Comparison of ENCODE assay signal across 28 cellular contexts in the genomic region with DNA sequence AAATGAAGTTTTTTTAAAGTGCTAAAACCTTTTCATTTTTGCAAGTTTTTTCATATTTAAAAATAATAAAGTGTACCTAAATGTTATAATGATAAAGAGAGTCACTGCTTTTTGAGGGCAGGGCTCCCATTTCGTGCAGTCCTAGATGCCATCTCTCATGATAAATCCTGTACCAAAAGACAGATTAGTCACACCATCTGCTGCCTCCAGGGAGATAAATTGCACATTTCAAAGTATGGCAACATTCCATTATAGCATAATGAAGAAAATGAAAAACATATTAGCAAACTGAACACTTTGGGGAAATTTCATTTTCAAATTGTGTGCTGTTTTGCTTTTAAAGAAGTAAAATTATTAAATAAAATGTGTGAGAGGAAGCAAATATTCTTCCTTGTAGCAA.
A peak's percentile ranks its signal among the peaks of the same experiment; 100 is the strongest.
DNase-seq lines count a peak whose midpoint lies in the region; ATAC-seq and TF ChIP-seq lines count a peak whose summit lies in the region.
"Had no signal": no experiment of that assay in that cellular context is flagged by ENCODE, and none has a peak within 500 bp of the region (broad histone marks: within the 10 kb centered on the region; RNA-seq: fewer than 3 reads in every experiment).

No MANE protein-coding gene starts in this region.

- peaks cover 12% of the 10 kb centered on the region for H3K27me3 Mint-ChIP-seq in GM23338 (ENCODE audit: insufficient read depth, low read depth, poor library complexity)
- H3K27me3 Mint-ChIP-seq in activated CD8-positive, alpha-beta T cell treated with anti-CD3 and anti-CD28 coated beads, Interleukin-2, amount 10 ng/mL, durations not matched to agents 7 days and 5 days (ENCODE audit: low read depth), result no peaks in the 10 kb centered on the region
- H3K27me3 Mint-ChIP-seq: naive B cell had no signal

- H3K36me3 ChIP-seq in GM23338 (ENCODE audit: insufficient read depth) (no peaks in the 10 kb centered on the region), iPS DF 6.9 (ENCODE audit: control insufficient read depth, insufficient read depth, low read length) (no peaks in the 10 kb centered on the region; the same call in 1 of the 2 replicates), right lobe of liver (no peaks in the 10 kb centered on the region)
- H3K36me3 ChIP-seq: BLaER1 treated with 17β-estradiol and CSF1 and Interleukin-3, amounts not matched to agents 10 nM and 100 nM; breast epithelium; heart left ventricle; left lung; SJSA1 had no signal

- no peak for ATAC-seq in GM23338
- ATAC-seq in activated CD8-positive, alpha-beta T cell treated with anti-CD3 and anti-CD28 coated beads, Interleukin-2, amount 10 ng/mL, durations not matched to agents 7 days and 5 days, result no peak
- ATAC-seq in right lobe of liver, result no peak
- ATAC-seq: activated T-cell treated with anti-CD3 and anti-CD28 coated beads, Interleukin-2, amount 50 U/mL, for 4 hours; K562; left lung had no signal

- peaks cover 12% of the 10 kb centered on the region for H3K9me3 Mint-ChIP-seq in GM23338
- H3K9me3 Mint-ChIP-seq in activated CD8-positive, alpha-beta T cell treated with anti-CD3 and anti-CD28 coated beads, Interleukin-2, amount 10 ng/mL, durations not matched to agents 7 days and 5 days (ENCODE audit: insufficient read depth), result no peaks in the 10 kb centered on the region
- H3K9me3 Mint-ChIP-seq: activated T-cell treated with anti-CD3 and anti-CD28 coated beads, Interleukin-2, amount 50 U/mL, for 4 hours; HFFc6; naive B cell; stimulated activated effector memory CD8-positive, alpha-beta T cell treated with anti-CD3 and anti-CD28 coated beads, Interleukin-12 subunit alpha, Interleukin-12 subunit beta, amount 100 ng/mL, for 72 hours had no signal

- no peaks in the 10 kb centered on the region for H3F3A ChIP-seq in GM23338 (replicated peaks; ENCODE audit: low read depth)

- CTCF ChIA-PET in activated CD8-positive, alpha-beta T cell treated with anti-CD3 and anti-CD28 coated beads, Interleukin-2, amount 10 ng/mL, durations not matched to agents 7 days and 5 days (lab: Charles Lee), result no interaction called here

- intact Hi-C loops in right lobe of liver (cut with DNase I), result no loop called here

- TF ChIP-seq POLR2A in right lobe of liver (IDR thresholded peaks at IDR 0.05), result no peak

- peaks cover 52% of the 10 kb centered on the region for H3K79me2 ChIP-seq in GM23338 (replicated peaks; ENCODE audit: insufficient read depth)

- H4K20me1 ChIP-seq in GM23338 (replicated peaks; ENCODE audit: insufficient read depth), result no peaks in the 10 kb centered on the region
- H4K20me1 ChIP-seq: BLaER1 treated with 17β-estradiol and CSF1 and Interleukin-3, amounts not matched to agents 10 nM and 100 nM had no signal

- H3K4me3 ChIP-seq in AG09309 (ENCODE audit: control insufficient read depth, low read depth, low read length) (no peak overlapping the region), GM23338 (peak overlapping the region; percentile 53), iPS DF 6.9 (ENCODE audit: low read length) (peak overlapping the region; percentile 65; the same call in 1 of the 2 replicates), right lobe of liver (no peak overlapping the region)
- H3K4me3 ChIP-seq: A549; BLaER1 treated with 17β-estradiol and CSF1 and Interleukin-3, amounts not matched to agents 10 nM and 100 nM; breast epithelium; heart left ventricle; K562; left lung; SJSA1 had no signal

- no peaks in the 10 kb centered on the region for H3K9me2 ChIP-seq in GM23338 (ENCODE audit: insufficient read depth)

- peak overlapping the region; percentile 80 for H3K27ac Mint-ChIP-seq in GM23338
- no peak overlapping the region for H3K27ac Mint-ChIP-seq in activated CD8-positive, alpha-beta T cell treated with anti-CD3 and anti-CD28 coated beads, Interleukin-2, amount 10 ng/mL, durations not matched to agents 7 days and 5 days
- H3K27ac Mint-ChIP-seq: HFFc6; naive B cell; stimulated activated effector memory CD8-positive, alpha-beta T cell treated with anti-CD3 and anti-CD28 coated beads, Interleukin-12 subunit alpha, Interleukin-12 subunit beta, amount 100 ng/mL, for 72 hours had no signal

- H2AFZ ChIP-seq in GM23338, result no peak overlapping the region

- peaks cover 56% of the 10 kb centered on the region for H3K4me1 Mint-ChIP-seq in GM23338
- H3K4me1 Mint-ChIP-seq in activated CD8-positive, alpha-beta T cell treated with anti-CD3 and anti-CD28 coated beads, Interleukin-2, amount 10 ng/mL, durations not matched to agents 7 days and 5 days (ENCODE audit: low read depth), result no peaks in the 10 kb centered on the region
- H3K4me1 Mint-ChIP-seq: naive B cell; stimulated activated effector memory CD8-positive, alpha-beta T cell treated with anti-CD3 and anti-CD28 coated beads, Interleukin-12 subunit alpha, Interleukin-12 subunit beta, amount 100 ng/mL, for 72 hours had no signal

- peaks cover 32% of the 10 kb centered on the region for H3K4me1 ChIP-seq in GM23338 (ENCODE audit: insufficient read depth)
- peaks cover 4% of the 10 kb centered on the region; the same call in 1 of the 2 replicates for H3K4me1 ChIP-seq in iPS DF 6.9 (ENCODE audit: control insufficient read depth, insufficient read depth, low read length)
- H3K4me1 ChIP-seq in right lobe of liver, result no peaks in the 10 kb centered on the region
- H3K4me1 ChIP-seq: A549, left lung, SJSA1 had no signal

- H3K36me3 Mint-ChIP-seq in GM23338 (ENCODE audit: low read depth), result peaks cover 56% of the 10 kb centered on the region
- H3K36me3 Mint-ChIP-seq in activated CD8-positive, alpha-beta T cell treated with anti-CD3 and anti-CD28 coated beads, Interleukin-2, amount 10 ng/mL, durations not matched to agents 7 days and 5 days (ENCODE audit: low read depth), result no peaks in the 10 kb centered on the region
- H3K36me3 Mint-ChIP-seq: stimulated activated effector memory CD8-positive, alpha-beta T cell treated with anti-CD3 and anti-CD28 coated beads, Interleukin-12 subunit alpha, Interleukin-12 subunit beta, amount 100 ng/mL, for 72 hours had no signal

- peak overlapping the region; percentile 87 for H3K27ac ChIP-seq in GM23338 (ENCODE audit: low read depth)
- no peak overlapping the region for H3K27ac ChIP-seq in iPS DF 6.9 (ENCODE audit: low read length)
- H3K27ac ChIP-seq in right lobe of liver, result no peak overlapping the region
- H3K27ac ChIP-seq: A549; BLaER1 treated with 17β-estradiol and CSF1 and Interleukin-3, amounts not matched to agents 10 nM and 100 nM; left lung; SJSA1 had no signal

- TF ChIP-seq CTCF in AG09309 (IDR thresholded peaks at IDR 0.05; ENCODE audit: control insufficient read depth, insufficient read depth, low read depth, low read length, missing control alignments) (no peak), GM23338 (conservative IDR thresholded peaks at IDR 0.05; ENCODE audit: low read depth in 2 of 2) (no peak), right lobe of liver (IDR thresholded peaks at IDR 0.05) (no peak)

- peak overlapping the region; percentile 81 for H3K4me2 ChIP-seq in GM23338
- H3K4me2 ChIP-seq: A549; BLaER1 treated with 17β-estradiol and CSF1 and Interleukin-3, amounts not matched to agents 10 nM and 100 nM had no signal

- H3K27me3 ChIP-seq in GM23338 (ENCODE audit: insufficient read depth) (no peaks in the 10 kb centered on the region), iPS DF 6.9 (ENCODE audit: control insufficient read depth, insufficient read depth, low read length) (no peaks in the 10 kb centered on the region), right lobe of liver (no peaks in the 10 kb centered on the region)
- H3K27me3 ChIP-seq: BLaER1 treated with 17β-estradiol and CSF1 and Interleukin-3, amounts not matched to agents 10 nM and 100 nM; breast epithelium; heart left ventricle; left lung; SJSA1 had no signal

- peak; percentile 5 for DNase-seq in AG09309 (ENCODE audit: low read depth)
- DNase-seq in GM23338 (ENCODE audit: low spot score), result no peak
- peak; percentile 23 for DNase-seq in cerebellar cortex (ENCODE audit: low spot score)
- no peak for DNase-seq in iPS DF 6.9 (ENCODE audit: low read depth, low spot score)
- DNase-seq in activated T-cell treated with anti-CD3 and anti-CD28 coated beads for 4 hours, result no peak
- no peak for DNase-seq in NCI-H2029 (lab: John Stamatoyannopoulos, UW)
- no peak for DNase-seq in activated CD8-positive, alpha-beta T cell treated with anti-CD3 and anti-CD28 coated beads, Interleukin-2, amount 10 ng/mL, durations not matched to agents 7 days and 5 days
- DNase-seq in right lobe of liver, result no peak
- DNase-seq: activated CD8-positive, alpha-beta memory T cell treated with anti-CD3 and anti-CD28 coated beads for 24 hours; activated naive CD4-positive, alpha-beta T cell; activated T-cell treated with anti-CD3 and anti-CD28 coated beads, Interleukin-2, amount 50 U/mL, for 4 hours; amygdala; Caco-2; cortex of kidney; DND-41; HFFc6; left lung; MM.1S; naive B cell; NCI-H1436 treated with DMSO at 0.1 percent for 48 hours; occipital lobe had no signal

- POLR2A ChIA-PET in activated CD8-positive, alpha-beta T cell treated with anti-CD3 and anti-CD28 coated beads, Interleukin-2, amount 10 ng/mL, durations not matched to agents 7 days and 5 days (lab: Charles Lee), result no interaction called here

- H3K4me3 Mint-ChIP-seq in GM23338, result peak overlapping the region; percentile 92
- no peak overlapping the region for H3K4me3 Mint-ChIP-seq in activated CD8-positive, alpha-beta T cell treated with anti-CD3 and anti-CD28 coated beads, Interleukin-2, amount 10 ng/mL, durations not matched to agents 7 days and 5 days
- H3K4me3 Mint-ChIP-seq: activated T-cell treated with anti-CD3 and anti-CD28 coated beads, Interleukin-2, amount 50 U/mL, for 4 hours; HFFc6; naive B cell; stimulated activated effector memory CD8-positive, alpha-beta T cell treated with anti-CD3 and anti-CD28 coated beads, Interleukin-12 subunit alpha, Interleukin-12 subunit beta, amount 100 ng/mL, for 72 hours had no signal

- WGBS in iPS DF 6.9 (ENCODE audit: insufficient coverage, insufficient read length), result no CpG with 5 or more reads among the region's 1 CpG
- WGBS in right lobe of liver (ENCODE audit: insufficient coverage, low coverage, low lambda C conversion rate, missing lambda C conversion rate), result 80% methylated on average over 1 of the region's 1 CpG

- H3K9me3 ChIP-seq in iPS DF 6.9 (ENCODE audit: control insufficient read depth, insufficient read depth, low read length) (no peaks in the 10 kb centered on the region), right lobe of liver (no peaks in the 10 kb centered on the region)
- H3K9me3 ChIP-seq: A549; BLaER1 treated with 17β-estradiol and CSF1 and Interleukin-3, amounts not matched to agents 10 nM and 100 nM; breast epithelium; Caco-2; heart left ventricle; left lung; SJSA1 had no signal

TF ChIP-seq in GM23338, 12 proteins besides CTCF, POLR2A, EP300 and RAD21 (continues in another document):
- no peak for TF ChIP-seq EZH2 (IDR thresholded peaks at IDR 0.05; ENCODE audit: low read depth, unreplicated experiment)
- TF ChIP-seq ZNF114 (CRISPR knock-in tag; IDR thresholded peaks at IDR 0.05), result no peak

Comparison
In these comparisons a context has a peak if more than half of its experiments do, and no peak if none do; other contexts are left out.
1. DNase-seq: peak in AG09309 (single experiment) and cerebellar cortex (single experiment); none in GM23338 (single experiment), iPS DF 6.9 (single experiment), activated T-cell treated with anti-CD3 and anti-CD28 coated beads for 4 hours (single experiment), NCI-H2029 (single experiment), activated CD8-positive, alpha-beta T cell treated with anti-CD3 and anti-CD28 coated beads, Interleukin-2, amount 10 ng/mL, durations not matched to agents 7 days and 5 days (single experiment) and right lobe of liver (0 of 3).
2. H3K4me3 ChIP-seq: peak in GM23338 (single experiment) and iPS DF 6.9 (single experiment); none in AG09309 (single experiment) and right lobe of liver (0 of 3).